1 cellular context compared by ENCODE assay signal in the genomic region with DNA sequence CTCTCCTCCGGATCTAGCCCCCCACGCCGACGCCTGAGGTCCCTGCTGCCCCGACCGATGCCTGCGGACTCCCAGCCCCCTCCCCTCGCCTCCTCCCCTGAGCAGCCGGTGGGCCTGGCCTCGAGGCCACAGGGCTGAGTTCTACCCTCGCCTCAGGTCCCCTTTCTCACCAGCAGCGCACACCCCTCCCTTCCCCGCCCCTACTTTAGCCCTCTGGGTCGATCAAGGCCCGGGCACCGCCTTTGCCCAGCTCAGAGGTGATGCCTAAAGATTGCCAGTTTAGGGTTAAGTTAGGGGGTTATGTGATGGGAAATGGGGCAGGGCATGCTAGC.
TF ChIP-seq lines count a peak whose summit lies in the region.

No MANE protein-coding gene starts in this region.

TF ChIP-seq in WTC11, 78 proteins besides CTCF, POLR2A, EP300 and RAD21 (continued from another document):
- TF ChIP-seq, protein P1, sequence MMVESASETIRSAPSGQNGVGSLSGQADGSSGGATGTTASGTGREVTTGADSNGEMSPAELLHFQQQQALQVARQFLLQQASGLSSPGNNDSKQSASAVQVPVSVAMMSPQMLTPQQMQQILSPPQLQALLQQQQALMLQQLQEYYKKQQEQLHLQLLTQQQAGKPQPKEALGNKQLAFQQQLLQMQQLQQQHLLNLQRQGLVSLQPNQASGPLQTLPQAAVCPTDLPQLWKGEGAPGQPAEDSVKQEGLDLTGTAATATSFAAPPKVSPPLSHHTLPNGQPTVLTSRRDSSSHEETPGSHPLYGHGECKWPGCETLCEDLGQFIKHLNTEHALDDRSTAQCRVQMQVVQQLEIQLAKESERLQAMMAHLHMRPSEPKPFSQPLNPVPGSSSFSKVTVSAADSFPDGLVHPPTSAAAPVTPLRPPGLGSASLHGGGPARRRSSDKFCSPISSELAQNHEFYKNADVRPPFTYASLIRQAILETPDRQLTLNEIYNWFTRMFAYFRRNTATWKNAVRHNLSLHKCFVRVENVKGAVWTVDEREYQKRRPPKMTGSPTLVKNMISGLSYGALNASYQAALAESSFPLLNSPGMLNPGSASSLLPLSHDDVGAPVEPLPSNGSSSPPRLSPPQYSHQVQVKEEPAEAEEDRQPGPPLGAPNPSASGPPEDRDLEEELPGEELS (CRISPR knock-in tag; IDR thresholded peaks at IDR 0.05) = no peak
- TF ChIP-seq, protein P2, sequence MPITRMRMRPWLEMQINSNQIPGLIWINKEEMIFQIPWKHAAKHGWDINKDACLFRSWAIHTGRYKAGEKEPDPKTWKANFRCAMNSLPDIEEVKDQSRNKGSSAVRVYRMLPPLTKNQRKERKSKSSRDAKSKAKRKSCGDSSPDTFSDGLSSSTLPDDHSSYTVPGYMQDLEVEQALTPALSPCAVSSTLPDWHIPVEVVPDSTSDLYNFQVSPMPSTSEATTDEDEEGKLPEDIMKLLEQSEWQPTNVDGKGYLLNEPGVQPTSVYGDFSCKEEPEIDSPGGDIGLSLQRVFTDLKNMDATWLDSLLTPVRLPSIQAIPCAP (CRISPR knock-in tag; IDR thresholded peaks at IDR 0.05) = no peak
- TF ChIP-seq ZNF423 (CRISPR knock-in tag; IDR thresholded peaks at IDR 0.05) (no peak), ELF4 (CRISPR knock-in tag; IDR thresholded peaks at IDR 0.05; ENCODE audit: low read depth) (no peak)
